1 cellular context compared by ENCODE assay signal in genomic region chr1:52702886-52703787, GRCh38.
TF ChIP-seq lines count a peak whose summit lies in the region.

No MANE protein-coding gene starts in this region.

TF ChIP-seq in HepG2, 621 proteins besides CTCF, POLR2A, EP300 and RAD21 (continued from another document):
- no peak for TF ChIP-seq KIAA2018 (CRISPR knock-in tag; IDR thresholded peaks at IDR 0.05; ENCODE audit: borderline replicate concordance)
- TF ChIP-seq ZNF562 (CRISPR knock-in tag; IDR thresholded peaks at IDR 0.05; ENCODE audit: borderline replicate concordance), result no peak
- TF ChIP-seq ZHX1 (CRISPR knock-in tag; IDR thresholded peaks at IDR 0.05; ENCODE audit: low read depth), result no peak; the same call in 1 of the 2 replicates
- no peak for TF ChIP-seq RCOR2 (CRISPR knock-in tag; IDR thresholded peaks at IDR 0.05)
- peak; percentile 97 for TF ChIP-seq ZNF431 (CRISPR knock-in tag; IDR thresholded peaks at IDR 0.05; ENCODE audit: borderline replicate concordance, low read depth)
- 0 out of 2 replicates have a peak, but pooled peaks have one; percentile 51 for TF ChIP-seq DR1 (CRISPR knock-in tag; IDR thresholded peaks at IDR 0.05)
- TF ChIP-seq ELF4 (CRISPR knock-in tag; IDR thresholded peaks at IDR 0.05; ENCODE audit: borderline replicate concordance), result peak; percentile 86; the same call in 1 of the 2 replicates
- TF ChIP-seq HNRNPH1 (optimal IDR thresholded peaks at IDR 0.05; ENCODE audit: low read depth, low read length), result no peak
- TF ChIP-seq HNRNPK (IDR thresholded peaks at IDR 0.05; ENCODE audit: low read depth, low read length, poor library complexity, severe bottlenecking), result no peak
- TF ChIP-seq ZNF205 (CRISPR knock-in tag; IDR thresholded peaks at IDR 0.05), result no peak; the same call in 1 of the 2 replicates
- 0 out of 2 replicates have a peak, but pooled peaks have one; percentile 92 for TF ChIP-seq FOXO4 (CRISPR knock-in tag; conservative IDR thresholded peaks at IDR 0.05)
- TF ChIP-seq SOX6 (IDR thresholded peaks at IDR 0.05), result no peak
- TF ChIP-seq SOX6 (CRISPR knock-in tag; IDR thresholded peaks at IDR 0.05), result peak; percentile 80
- TF ChIP-seq ZNF234 (CRISPR knock-in tag; conservative IDR thresholded peaks at IDR 0.05), result no peak
- TF ChIP-seq USF2 (IDR thresholded peaks at IDR 0.05; ENCODE audit: low read depth, low read length), result peak; percentile 95
- TF ChIP-seq USF2 (CRISPR knock-in tag; IDR thresholded peaks at IDR 0.05; ENCODE audit: borderline replicate concordance), result peak; percentile 99
- peak; percentile 87 for TF ChIP-seq MTA1 (CRISPR knock-in tag; IDR thresholded peaks at IDR 0.05; ENCODE audit: borderline replicate concordance)
- TF ChIP-seq PHF21A (CRISPR knock-in tag; IDR thresholded peaks at IDR 0.05), result peak; percentile 92; the same call in 1 of the 2 replicates
- no peak for TF ChIP-seq GPBP1L1 (CRISPR knock-in tag; IDR thresholded peaks at IDR 0.05)
- TF ChIP-seq JUND (CRISPR knock-in tag; IDR thresholded peaks at IDR 0.05), result peak; percentile 69; the same call in 1 of the 2 replicates
- no peak; the same call in 1 of the 2 replicates for TF ChIP-seq NFKBIZ (CRISPR knock-in tag; IDR thresholded peaks at IDR 0.05)
- no peak for TF ChIP-seq DMTF1 (CRISPR knock-in tag; IDR thresholded peaks at IDR 0.05)
- TF ChIP-seq EZH2 (conservative IDR thresholded peaks at IDR 0.05; ENCODE audit: low read depth, low read length), result no peak
- TF ChIP-seq MLXIP (CRISPR knock-in tag; IDR thresholded peaks at IDR 0.05; ENCODE audit: borderline replicate concordance), result peak; percentile 96
- peak; percentile 80; the same call in 1 of the 2 replicates for TF ChIP-seq ZNF83 (CRISPR knock-in tag; IDR thresholded peaks at IDR 0.05; ENCODE audit: borderline replicate concordance)
- TF ChIP-seq IRF2 (CRISPR knock-in tag; IDR thresholded peaks at IDR 0.05), result no peak; the same call in 1 of the 2 replicates
- no peak for TF ChIP-seq ZFP36L2 (CRISPR knock-in tag; IDR thresholded peaks at IDR 0.05)
- TF ChIP-seq ZNF326 (CRISPR knock-in tag; IDR thresholded peaks at IDR 0.05; ENCODE audit: borderline replicate concordance), result no peak
- no peak for TF ChIP-seq ZKSCAN1 (IDR thresholded peaks at IDR 0.05; ENCODE audit: low read length)
- TF ChIP-seq SMAD3 (CRISPR knock-in tag; IDR thresholded peaks at IDR 0.05), result peak; percentile 84
- TF ChIP-seq ZBTB14 (CRISPR knock-in tag; IDR thresholded peaks at IDR 0.05), result no peak
